19 cellular contexts compared by ENCODE assay signal in genomic region chr11:94826415-94826814, GRCh38. TPM values are rescaled to one million over a fixed set of nuclear protein-coding genes. Genes with fewer than 3 reads are reported as not detected.
DNase-seq lines count a peak whose midpoint lies in the region; ATAC-seq, FAIRE-seq and TF ChIP-seq lines count a peak whose summit lies in the region.
"Had no signal": no experiment of that assay in that cellular context is flagged by ENCODE, and none has a peak within 500 bp of the region (broad histone marks: within the 10 kb centered on the region; RNA-seq: fewer than 3 reads in every experiment).

No MANE protein-coding gene starts in this region.

- no peak overlapping the region for H2AFZ ChIP-seq in GM23338
- no peak overlapping the region for H2AFZ ChIP-seq in K562 (ENCODE audit: low read depth, low read length)

- peaks cover 44% of the 10 kb centered on the region for H3K36me3 ChIP-seq in A673 (ENCODE audit: insufficient read depth, low read length, poor library complexity, severe bottlenecking)
- H3K36me3 ChIP-seq in GM23338 (ENCODE audit: insufficient read depth) = 0 out of 2 replicates have a peak, but pooled peaks cover 5% of the 10 kb centered on the region
- peaks cover 63% of the 10 kb centered on the region; the same call in 2 of the 3 replicates for H3K36me3 ChIP-seq in K562 (ENCODE audit: control insufficient read depth, insufficient read depth, low read length)

- H3K4me1 ChIP-seq in A673 (ENCODE audit: insufficient read depth, low read length, poor library complexity, severe bottlenecking) = peaks cover 12% of the 10 kb centered on the region
- no peaks in the 10 kb centered on the region for H3K4me1 ChIP-seq in GM23338 (ENCODE audit: insufficient read depth)
- peaks cover 0 to 3% of the 10 kb centered on the region in 2 experiments; a peak in 3 of 5 replicates for H3K4me1 ChIP-seq in K562 (replicated peaks in 1 of 2; ENCODE audit: control insufficient read depth in 2 of 2, insufficient read depth in 2 of 2, low read length in 2 of 2)

- BruUV-seq in A673 (replicated peaks; lab: Mats Ljungman, UMichigan) (no TSS peak), K562 (replicated peaks; lab: Mats Ljungman, UMichigan) (no TSS peak)

- H4K20me1 ChIP-seq in GM23338 (replicated peaks; ENCODE audit: insufficient read depth) = 0 out of 2 replicates have a peak, but pooled peaks cover 6% of the 10 kb centered on the region
- no peaks in the 10 kb centered on the region for H4K20me1 ChIP-seq in K562 (replicated peaks; ENCODE audit: control insufficient read depth, insufficient read depth, low read length)

- no peak overlapping the region for H3K4me3 Mint-ChIP-seq in GM23338
- H3K4me3 Mint-ChIP-seq: CD14-positive monocyte had no signal

- no peak overlapping the region for H3K4me2 ChIP-seq in GM23338
- no peak overlapping the region for H3K4me2 ChIP-seq in K562 (ENCODE audit: insufficient read depth, low read length)

- CTCF ChIA-PET in A673 (lab: Charles Lee) = no interaction called here
- CTCF ChIA-PET in K562 (lab: Yijun Ruan, JAX; ENCODE audit: low intra/inter-chr PET ratio) = no interaction called here

- DNase-seq in A673 (ENCODE audit: low spot score) (peak; percentile 75), GM23338 (ENCODE audit: low spot score) (peak; percentile 40), K562 (ENCODE audit: extremely low read depth in 1 of 4, low spot score in 3 of 4) (peak in 2 of 4 experiments; percentile 12 to 59), islet precursor cell (peak; percentile 29), NCI-H1436 (lab: John Stamatoyannopoulos, UW) (no peak), NOMO-1 (lab: John Stamatoyannopoulos, UW; ENCODE audit: unreplicated experiment in 2 of 2) (no peak), NCI-H1105 (lab: John Stamatoyannopoulos, UW) (no peak)
- DNase-seq: AML-193, EL, H7, NCI-H1436 treated with DMSO at 0.1 percent for 48 hours, NCI-H2171, NCI-H446 treated with DMSO at 0.1 percent for 48 hours, NCI-H774, SW 1271 had no signal

- no peaks in the 10 kb centered on the region for H3K9me3 ChIP-seq in A673 (ENCODE audit: low read depth, low read length, poor library complexity, severe bottlenecking)
- no peaks in the 10 kb centered on the region for H3K9me3 ChIP-seq in K562 (replicated peaks; ENCODE audit: control insufficient read depth, insufficient read depth, low read depth, low read length)

- no peak for TF ChIP-seq RAD21 in K562 (CRISPR knock-in tag; conservative IDR thresholded peaks at IDR 0.05 in 1 of 2, IDR thresholded peaks at IDR 0.05 in 1 of 2)

- TF ChIP-seq EP300 in K562 (IDR thresholded peaks at IDR 0.05; ENCODE audit: low read length) = no peak

- POLR2A ChIA-PET in A673 (lab: Charles Lee; ENCODE audit: low non-redundant PET) (no interaction called here), K562 (lab: Yijun Ruan, JAX) (interaction anchor here (1.1 kb wide), 1 partner anchor 32 kb away, joined by 3 read pairs; no protein-coding TSS in a partner anchor)

- 0 out of 2 replicates have a peak, but pooled peaks cover 4% of the 10 kb centered on the region for H3K9me2 ChIP-seq in GM23338 (ENCODE audit: insufficient read depth)

- H3K9me1 ChIP-seq in K562 (ENCODE audit: control insufficient read depth, insufficient read depth, low read length) = no peaks in the 10 kb centered on the region

- H3K79me2 ChIP-seq in GM23338 (replicated peaks; ENCODE audit: insufficient read depth) = no peaks in the 10 kb centered on the region; the same call in 1 of the 2 replicates
- H3K79me2 ChIP-seq in K562 (ENCODE audit: control insufficient read depth, insufficient read depth, low read length) = no peaks in the 10 kb centered on the region

- no peak overlapping the region for H3K4me3 ChIP-seq in A673 (ENCODE audit: low read depth, low read length, poor library complexity, severe bottlenecking)
- H3K4me3 ChIP-seq in GM23338 = no peak overlapping the region
- no peak overlapping the region for H3K4me3 ChIP-seq in K562

- peak; percentile 35 for FAIRE-seq in K562 (lab: Jason Lieb, UNC)
- FAIRE-seq: GM19239 had no signal

- no peaks in the 10 kb centered on the region; the same call in 2 of the 3 replicates for H3K9me3 Mint-ChIP-seq in GM23338
- H3K9me3 Mint-ChIP-seq: CD14-positive monocyte had no signal

- 24% methylated on average over 7 of the region's 7 CpGs for WGBS in K562 (ENCODE audit: insufficient coverage, low coverage, missing lambda C conversion rate)

- H3K4me1 Mint-ChIP-seq in GM23338 = peaks cover 5% of the 10 kb centered on the region; the same call in 2 of the 3 replicates
- H3K4me1 Mint-ChIP-seq: CD14-positive monocyte had no signal

- H3F3A ChIP-seq in GM23338 (replicated peaks; ENCODE audit: low read depth) = no peaks in the 10 kb centered on the region

- H3K27ac Mint-ChIP-seq in GM23338 = peak overlapping the region; percentile 70

- TF ChIP-seq CTCF in A673 (conservative IDR thresholded peaks at IDR 0.05; ENCODE audit: low read depth, low read length) = no peak
- no peak for TF ChIP-seq CTCF in GM23338 (conservative IDR thresholded peaks at IDR 0.05; ENCODE audit: low read depth in 2 of 2)
- no peak for TF ChIP-seq CTCF in K562 (IDR thresholded peaks at IDR 0.05 in 2 of 3, conservative IDR thresholded peaks at IDR 0.05 in 1 of 3; ENCODE audit: insufficient read depth in 2 of 3, low read depth in 1 of 3, low read length in 3 of 3)

- peaks cover 81% of the 10 kb centered on the region for H3K36me3 Mint-ChIP-seq in GM23338 (ENCODE audit: low read depth)

- intact Hi-C loops in A673 (cut with micrococcal nuclease; ENCODE audit: unreplicated experiment) (no loop called here), K562 (cut with micrococcal nuclease) (no loop called here)

- in situ Hi-C loops in K562 (cut with MboI) = no loop called here

- H3K27ac ChIP-seq in A673 (ENCODE audit: low read depth, low read length, poor library complexity, severe bottlenecking) (no peak overlapping the region), GM23338 (ENCODE audit: low read depth) (peak overlapping the region; percentile 21; the same call in 1 of the 2 replicates), K562 (ENCODE audit: extremely low read depth, low read depth, low read length) (no peak overlapping the region)

- H3K27me3 Mint-ChIP-seq in GM23338 (ENCODE audit: insufficient read depth, low read depth, poor library complexity) = no peaks in the 10 kb centered on the region

- H3K9ac ChIP-seq in K562 (ENCODE audit: insufficient read depth in 1 of 2, low read depth in 2 of 2, low read length in 2 of 2) = no peak overlapping the region

- peak; percentile 61; the same call in 2 of the 3 replicates for ATAC-seq in GM23338
- ATAC-seq in K562 = peak; percentile 83
- ATAC-seq in HG03521 (IDR thresholded peaks at IDR 0.05; ENCODE audit: unreplicated experiment) = no peak
- ATAC-seq: Panc1 had no signal

- H3K27me3 ChIP-seq in A673 (replicated peaks; ENCODE audit: insufficient read depth, low read depth, low read length, poor library complexity) = no peaks in the 10 kb centered on the region
- no peaks in the 10 kb centered on the region for H3K27me3 ChIP-seq in GM23338 (ENCODE audit: insufficient read depth)
- no peaks in the 10 kb centered on the region for H3K27me3 ChIP-seq in K562 (ENCODE audit: control insufficient read depth in 2 of 2, insufficient read depth in 2 of 2, low read length in 2 of 2)

- no peak for TF ChIP-seq POLR2A in K562 (conservative IDR thresholded peaks at IDR 0.05)

TF ChIP-seq in GM23338, 12 proteins besides CTCF, POLR2A, EP300 and RAD21 (continues in another document):
- TF ChIP-seq CREB1 (CRISPR knock-in tag; IDR thresholded peaks at IDR 0.05; ENCODE audit: low read depth) (no peak), EZH2phosphoT487 (IDR thresholded peaks at IDR 0.05; ENCODE audit: unreplicated experiment) (no peak), ZNF331 (CRISPR knock-in tag; IDR thresholded peaks at IDR 0.05; ENCODE audit: low read depth) (no peak), JUNB (IDR thresholded peaks at IDR 0.05; ENCODE audit: unreplicated experiment) (no peak), EZH2 (IDR thresholded peaks at IDR 0.05; ENCODE audit: low read depth, unreplicated experiment) (no peak)

TF ChIP-seq in K562, 482 proteins besides CTCF, POLR2A, EP300 and RAD21 (continues in another document):
- TF ChIP-seq NFATC3 (IDR thresholded peaks at IDR 0.05) (no peak), NR2C1 (IDR thresholded peaks at IDR 0.05) (peak; percentile 67; the same call in 1 of the 2 replicates), NR2C1 (tag; IDR thresholded peaks at IDR 0.05) (peak; percentile 87), BHLHE40 (IDR thresholded peaks at IDR 0.05; ENCODE audit: low read length) (0 out of 2 replicates have a peak, but pooled peaks have one; percentile 11), ZBTB12 (CRISPR knock-in tag; IDR thresholded peaks at IDR 0.05) (no peak)

RNA-seq across cellular contexts. Expression of gene AMOTL1, which starts 58.3 kb away (rescaled TPM):
- total RNA-seq in A673 (2021) (67.8 and 68.5 TPM in 2 replicates), K562 (2014; rRNA removed) (20.9 and 22.1 TPM in 2 replicates), K562 (2014; rRNA removed; fragmentation: Illumina TruSeq; extraction: Trizol) (14.0 and 14.4 TPM in 2 replicates), K562 (2015; rRNA removed; fragmentation: Illumina TruSeq; extraction: Trizol) (12.8 and 12.9 TPM in 2 replicates), K562 (2021) (29.9 and 35.4 TPM in 2 replicates)
- 18.7 TPM in 2 replicates for total RNA-seq in GM23338 (2014; rRNA removed; shearing (Covaris generic))
- polyA plus RNA-seq in GM23338 (2016; fragmentation: Nextera tagmentation; extraction: Ambion mirVana) (4.1 and 4.3 TPM in 2 replicates), K562 (2011; rRNA removed) (2.5 and 16.7 TPM in 2 replicates), K562 (2014; fragmentation: Illumina TruSeq; extraction: Trizol) (18.7 and 18.8 TPM in 2 replicates), K562 (2014; fragmentation: Nextera tagmentation; extraction: Ambion mirVana) (1 to 10 TPM; 4.0 to 4.7 TPM), K562 (2014; rRNA removed) (12.6 and 13.3 TPM in 2 replicates)
- total RNA-seq in K562 (2011; cell fraction: chromatin; rRNA removed; ENCODE audit: low replicate concordance) = 33.3 and 42.6 TPM in 2 replicates
- total RNA-seq in K562 (2011; cell fraction: nucleolus; rRNA removed) = 17.8 and 18.0 TPM in 2 replicates
- total RNA-seq in K562 (2011; cell fraction: nucleoplasm; rRNA removed) = 26.3 and 39.2 TPM in 2 replicates
- 2.0 and 12.2 TPM in 2 replicates for polyA plus RNA-seq in K562 (2011; cell fraction: cytosol; rRNA removed)
- polyA plus RNA-seq in K562 (2011; cell fraction: nucleus; rRNA removed) = 3.0 and 21.5 TPM in 2 replicates
- polyA plus RNA-seq in K562 (2012) = 17.9 and 23.2 TPM in 2 replicates
- 5.5 and 37.5 TPM in 2 replicates for polyA minus RNA-seq in K562 (2011; rRNA and poly(A)+ RNA removed)
- polyA minus RNA-seq in K562 (2011; cell fraction: cytosol; rRNA and poly(A)+ RNA removed) = 3.5 and 21.8 TPM in 2 replicates
- 3.9 and 17.8 TPM in 2 replicates for polyA minus RNA-seq in K562 (2011; cell fraction: nucleus; rRNA and poly(A)+ RNA removed)

Comparison
In these comparisons a context has a peak if more than half of its experiments do, and no peak if none do; other contexts are left out.
1. DNase-seq: peak in A673 (single experiment), GM23338 (single experiment) and islet precursor cell (single experiment); none in NCI-H1436 (single experiment), NOMO-1 (0 of 2) and NCI-H1105 (single experiment).